20 cellular contexts compared by ENCODE assay signal in genomic region chr1:16220101-16220500, GRCh38. TPM values are rescaled to one million over a fixed set of nuclear protein-coding genes. Genes with fewer than 3 reads are reported as not detected.
DNase-seq lines count a peak whose midpoint lies in the region; ATAC-seq, FAIRE-seq and TF ChIP-seq lines count a peak whose summit lies in the region.
"Had no signal": no experiment of that assay in that cellular context is flagged by ENCODE, and none has a peak within 500 bp of the region (broad histone marks: within the 10 kb centered on the region; RNA-seq: fewer than 3 reads in every experiment).

No MANE protein-coding gene starts in this region.

- CTCF ChIA-PET in activated CD8-positive, alpha-beta memory T cell treated with anti-CD3 and anti-CD28 coated beads, Interleukin-2, amount 10 ng/mL, durations not matched to agents 7 days and 5 days (lab: Charles Lee), result interaction anchor here (1.0 to 1.4 kb wide), 2 partner anchors 18 to 29 kb away, joined by 3 read pairs; partner anchors contain the start of gene CPLANE2
- CTCF ChIA-PET in HEK293 (lab: Yijun Ruan, JAX) (no interaction called here), HepG2 (lab: Yijun Ruan, JAX; ENCODE audit: low intra/inter-chr PET ratio, low total read pairs) (interaction anchor here (1.7 kb wide), 1 partner anchor 24 kb away, joined by 7 read pairs; no protein-coding TSS in a partner anchor)

- WGBS in HepG2 (ENCODE audit: low lambda C conversion rate), result 46% methylated on average over 3 of the region's 3 CpGs

- 0 out of 5 replicates have a peak, but pooled peaks cover 0 to 4% of the 10 kb centered on the region in 2 experiments for H3K27me3 ChIP-seq in HepG2 (ENCODE audit: control insufficient read depth in 1 of 2, insufficient read depth in 2 of 2, low read length in 2 of 2)

- no peak for TF ChIP-seq POLR2A in HepG2 (IDR thresholded peaks at IDR 0.05; ENCODE audit: insufficient read depth in 1 of 2, low read depth in 2 of 2, low read length in 2 of 2)

- peaks cover 24% of the 10 kb centered on the region for H3K4me1 Mint-ChIP-seq in activated CD8-positive, alpha-beta memory T cell treated with anti-CD3 and anti-CD28 coated beads, Interleukin-2, amount 10 ng/mL, durations not matched to agents 7 days and 5 days
- H3K4me1 Mint-ChIP-seq in activated T-helper 17 cell treated with anti-CD3 and anti-CD28 coated beads, Interleukin-2, amount 50 U/mL, for 72 hours, result peaks cover 12% of the 10 kb centered on the region
- peaks cover 17 to 28% of the 10 kb centered on the region in 2 donors for H3K4me1 Mint-ChIP-seq in natural killer cell

- TF ChIP-seq CTCF in HEK293 (tag by site-specific recombination; IDR thresholded peaks at IDR 0.05) (no peak), HepG2 (CRISPR knock-in tag; IDR thresholded peaks at IDR 0.05) (peak; percentile 56), natural killer cell (IDR thresholded peaks at IDR 0.05) (no peak)

- TF ChIP-seq EP300 in HepG2 (IDR thresholded peaks at IDR 0.05; ENCODE audit: low read depth in 2 of 2, low read length in 2 of 2) (no peak), HepG2 (CRISPR knock-in tag; IDR thresholded peaks at IDR 0.05; ENCODE audit: borderline replicate concordance) (no peak)

- H3K9me3 ChIP-seq in HEK293 (ENCODE audit: control insufficient read depth, insufficient read depth, low read depth, low read length) (no peaks in the 10 kb centered on the region), HepG2 (ENCODE audit: low read length) (no peaks in the 10 kb centered on the region)
- H3K9me3 ChIP-seq: A549 had no signal

- no peak for FAIRE-seq in HepG2 (lab: Jason Lieb, UNC)
- FAIRE-seq: A549, G401.6 had no signal

- H3K9ac ChIP-seq in HepG2 (ENCODE audit: insufficient read depth, low read depth, low read length), result peak overlapping the region; percentile 46; the same call in 1 of the 2 replicates

- H3K4me1 ChIP-seq in HEK293 (ENCODE audit: control insufficient read depth, insufficient read depth, low read length) (no peaks in the 10 kb centered on the region), HepG2 (ENCODE audit: insufficient read depth, low read length) (peaks cover 23% of the 10 kb centered on the region)

- no TSS peak for BruUV-seq in HepG2 (replicated peaks; lab: Mats Ljungman, UMichigan)

- H3K4me3 ChIP-seq in HEK293 (ENCODE audit: low read depth, low read length) (no peak overlapping the region), HepG2 (replicated peaks in 1 of 3; ENCODE audit: insufficient read depth in 1 of 3, low read depth in 2 of 3, low read length in 3 of 3) (peak overlapping the region; percentile 42 to 59 (median 58))
- H3K4me3 ChIP-seq: A549, PC-9 had no signal

- no peaks in the 10 kb centered on the region for H4K20me1 ChIP-seq in HepG2 (ENCODE audit: insufficient read depth, low read length)

- H3K4me3 Mint-ChIP-seq in activated CD8-positive, alpha-beta memory T cell treated with anti-CD3 and anti-CD28 coated beads, Interleukin-2, amount 10 ng/mL, durations not matched to agents 7 days and 5 days, result no peak overlapping the region
- H3K4me3 Mint-ChIP-seq in activated T-helper 17 cell treated with anti-CD3 and anti-CD28 coated beads, Interleukin-2, amount 50 U/mL, for 72 hours, result no peak overlapping the region
- H3K4me3 Mint-ChIP-seq in natural killer cell, result no peak overlapping the region

- peak overlapping the region; percentile 51 for H3K27ac Mint-ChIP-seq in activated CD8-positive, alpha-beta memory T cell treated with anti-CD3 and anti-CD28 coated beads, Interleukin-2, amount 10 ng/mL, durations not matched to agents 7 days and 5 days
- peak overlapping the region; percentile 50 for H3K27ac Mint-ChIP-seq in activated T-helper 17 cell treated with anti-CD3 and anti-CD28 coated beads, Interleukin-2, amount 50 U/mL, for 72 hours
- H3K27ac Mint-ChIP-seq in natural killer cell, result peak overlapping the region in 1 of 2 donors; percentile 33
- H3K27ac Mint-ChIP-seq: CD4-positive, alpha-beta T cell had no signal

- no peak overlapping the region for H3K27ac ChIP-seq in HEK293 (ENCODE audit: extremely low read depth, low read depth, low read length)
- H3K27ac ChIP-seq in HepG2 (ENCODE audit: extremely low read length, insufficient read depth, low read length), result no peak overlapping the region
- H3K27ac ChIP-seq: A549, PC-9 had no signal

- peak overlapping the region; percentile 34 for H2AFZ ChIP-seq in HepG2 (ENCODE audit: low read length)
- H2AFZ ChIP-seq: PC-9 had no signal

- H3K9me3 Mint-ChIP-seq in activated CD8-positive, alpha-beta memory T cell treated with anti-CD3 and anti-CD28 coated beads, Interleukin-2, amount 10 ng/mL, durations not matched to agents 7 days and 5 days (ENCODE audit: low read depth), result no peaks in the 10 kb centered on the region
- H3K9me3 Mint-ChIP-seq in activated T-helper 17 cell treated with anti-CD3 and anti-CD28 coated beads, Interleukin-2, amount 50 U/mL, for 72 hours, result no peaks in the 10 kb centered on the region
- no peaks in the 10 kb centered on the region for H3K9me3 Mint-ChIP-seq in natural killer cell
- H3K9me3 Mint-ChIP-seq: CD4-positive, alpha-beta T cell had no signal

- peaks cover 4% of the 10 kb centered on the region for H3K27me3 Mint-ChIP-seq in activated CD8-positive, alpha-beta memory T cell treated with anti-CD3 and anti-CD28 coated beads, Interleukin-2, amount 10 ng/mL, durations not matched to agents 7 days and 5 days
- peaks cover 5% of the 10 kb centered on the region for H3K27me3 Mint-ChIP-seq in activated T-helper 17 cell treated with anti-CD3 and anti-CD28 coated beads, Interleukin-2, amount 50 U/mL, for 72 hours
- peaks cover 0 to 9% of the 10 kb centered on the region in 2 donors for H3K27me3 Mint-ChIP-seq in natural killer cell (ENCODE audit: low read depth in 2 of 2)

- no peaks in the 10 kb centered on the region for H3K79me2 ChIP-seq in HepG2 (ENCODE audit: insufficient read depth, low read length)

- TF ChIP-seq RAD21 in HepG2 (CRISPR knock-in tag; IDR thresholded peaks at IDR 0.05), result no peak

- no peaks in the 10 kb centered on the region for H3K36me3 ChIP-seq in HEK293 (ENCODE audit: control insufficient read depth in 2 of 2, insufficient read depth in 1 of 2, low read length in 2 of 2)
- no peaks in the 10 kb centered on the region for H3K36me3 ChIP-seq in HepG2 (replicated peaks in 1 of 2; ENCODE audit: control insufficient read depth in 1 of 2, insufficient read depth in 2 of 2, low read length in 2 of 2)

- H3K4me2 ChIP-seq in HepG2 (ENCODE audit: low read depth, low read length), result peak overlapping the region; percentile 71
- H3K4me2 ChIP-seq: A549, PC-9 had no signal

- POLR2A ChIA-PET in HEK293 (lab: Yijun Ruan, JAX), result no interaction called here
- POLR2A ChIA-PET in HepG2 (lab: Yijun Ruan, JAX), result interaction anchor here (1.4 kb wide), 1 partner anchor 13 kb away, joined by 7 read pairs; no protein-coding TSS in a partner anchor

- intact Hi-C loops in HepG2 (cut with micrococcal nuclease; ENCODE audit: unreplicated experiment), result loop anchor here (1.0 kb wide), 1 partner anchor 16 kb away; no protein-coding TSS in a partner anchor
- intact Hi-C loops in natural killer cell (cut with micrococcal nuclease), result no loop called here

- in situ Hi-C loops in HepG2 (cut with HindIII; ENCODE audit: extremely low pct_ligation_motif_present, low pct_unique_long_range_greater_than_20kb), result no loop called here

- no peak for ATAC-seq in activated CD8-positive, alpha-beta memory T cell treated with anti-CD3 and anti-CD28 coated beads, Interleukin-2, amount 10 ng/mL, durations not matched to agents 7 days and 5 days
- ATAC-seq in activated T-helper 17 cell treated with anti-CD3 and anti-CD28 coated beads, Interleukin-2, amount 50 U/mL, for 72 hours (replicated peaks), result no peak
- ATAC-seq in HepG2 (0 out of 3 replicates have a peak, but pooled peaks have one; percentile 12), natural killer cell (no peak)
- ATAC-seq: A549, SK-N-SH treated with all-trans-retinoic acid at 6 μM for 48 hours had no signal

- no peaks in the 10 kb centered on the region for H3K36me3 Mint-ChIP-seq in activated CD8-positive, alpha-beta memory T cell treated with anti-CD3 and anti-CD28 coated beads, Interleukin-2, amount 10 ng/mL, durations not matched to agents 7 days and 5 days
- no peaks in the 10 kb centered on the region for H3K36me3 Mint-ChIP-seq in activated T-helper 17 cell treated with anti-CD3 and anti-CD28 coated beads, Interleukin-2, amount 50 U/mL, for 72 hours (ENCODE audit: low read depth)
- H3K36me3 Mint-ChIP-seq in natural killer cell, result no peaks in the 10 kb centered on the region

- no peak for DNase-seq in activated CD8-positive, alpha-beta memory T cell treated with anti-CD3 and anti-CD28 coated beads, Interleukin-2, amount 10 ng/mL, durations not matched to agents 7 days and 5 days
- no peak for DNase-seq in activated CD8-positive, alpha-beta memory T cell treated with anti-CD3 and anti-CD28 coated beads, Interleukin-2, amount 50 U/mL, for 4 hours
- DNase-seq in HepG2 (ENCODE audit: low spot score), result no peak
- no peak for DNase-seq in NOMO-1 (lab: John Stamatoyannopoulos, UW; ENCODE audit: unreplicated experiment in 2 of 2)
- no peak for DNase-seq in NCI-H510A (lab: John Stamatoyannopoulos, UW)
- DNase-seq in natural killer cell, result no peak
- DNase-seq: CD4-positive, alpha-beta T cell; DMS79 treated with DMSO at 0.1 percent for 48 hours; Kasumi-1; MV-4-11; NCI-H1436; NCI-H2029 treated with DMSO at 0.1 percent for 48 hours; NCI-H526; NK-92 treated with Interleukin-12 subunit alpha and Interleukin-12 subunit beta, amount 100 ng/mL, for 24 hours; PC-9 had no signal

RNA-seq across cellular contexts. Expression of gene ARHGEF19, which starts 7.6 kb away (rescaled TPM):
- 1 to 10 TPM; 5.3 to 6.0 TPM for total RNA-seq in activated CD8-positive, alpha-beta memory T cell treated with anti-CD3 and anti-CD28 coated beads, Interleukin-2, amount 10 ng/mL, durations not matched to agents 7 days and 5 days
- total RNA-seq in activated T-helper 17 cell treated with anti-CD3 and anti-CD28 coated beads, Interleukin-2, amount 50 U/mL, for 72 hours, result 10 to 100 TPM in 1 of 2 donors, 1 to 10 TPM in 1; 7.5 to 10.0 TPM
- total RNA-seq in HepG2 (2016; rRNA removed; fragmentation: Illumina TruSeq; extraction: Trizol), result 1.8 and 2.0 TPM in 2 replicates
- total RNA-seq in HepG2 (2016; cell fraction: cytosol; rRNA removed; fragmentation: Illumina TruSeq; extraction: Trizol; ENCODE audit: low read depth), result 0.53 and 1.0 TPM in 2 replicates
- total RNA-seq in HepG2 (2016; cell fraction: insoluble cytoplasmic fraction; rRNA removed; fragmentation: Illumina TruSeq; extraction: Trizol), result 1.4 and 2.3 TPM in 2 replicates
- total RNA-seq in HepG2 (2016; cell fraction: membrane; rRNA removed; fragmentation: Illumina TruSeq; extraction: Trizol), result 1.3 and 1.5 TPM in 2 replicates
- 1.9 and 2.1 TPM in 2 replicates for total RNA-seq in HepG2 (2016; cell fraction: nucleus; rRNA removed; fragmentation: Illumina TruSeq; extraction: Trizol)
- polyA plus RNA-seq in HepG2 (2011; rRNA removed), result 1.7 and 2.2 TPM in 2 replicates
- polyA plus RNA-seq in HepG2 (2011; cell fraction: cytosol; rRNA removed), result 1.7 and 2.2 TPM in 2 replicates
- polyA plus RNA-seq in HepG2 (2011; cell fraction: nucleus; rRNA removed), result 9.9 and 10.1 TPM in 2 replicates
- polyA plus RNA-seq in HepG2 (2012), result 0.88 and 1.6 TPM in 2 replicates
- 0.47 and 1.2 TPM in 2 replicates for polyA plus RNA-seq in HepG2 (2016; cell fraction: cytosol; fragmentation: Illumina TruSeq; extraction: Trizol; ENCODE audit: low read depth)
- polyA plus RNA-seq in HepG2 (2016; cell fraction: insoluble cytoplasmic fraction; fragmentation: Illumina TruSeq; extraction: Trizol; ENCODE audit: low read depth), result 1.7 and 2.2 TPM in 2 replicates
- 0.94 and 1.7 TPM in 2 replicates for polyA plus RNA-seq in HepG2 (2016; cell fraction: membrane; fragmentation: Illumina TruSeq; extraction: Trizol; ENCODE audit: low read depth)
- 4.0 and 5.0 TPM in 2 replicates for polyA plus RNA-seq in HepG2 (2016; cell fraction: nucleus; fragmentation: Illumina TruSeq; extraction: Trizol; ENCODE audit: insufficient read depth, low read depth)
- 1.3 and 7.5 TPM in 2 replicates for polyA minus RNA-seq in HepG2 (2011; rRNA and poly(A)+ RNA removed; ENCODE audit: low replicate concordance)
- polyA minus RNA-seq in HepG2 (2011; cell fraction: cytosol; rRNA and poly(A)+ RNA removed), result 0.69 and 0.79 TPM in 2 replicates
- 1.4 and 2.1 TPM in 2 replicates for polyA minus RNA-seq in HepG2 (2011; cell fraction: nucleus; rRNA and poly(A)+ RNA removed)
- 10 to 100 TPM; 14.6 to 18.9 (median 15.8) TPM for total RNA-seq in natural killer cell

RNA-seq across cellular contexts. Expression of gene CPLANE2, which starts 16.9 kb away (rescaled TPM):
- 1 to 10 TPM; 5.9 to 6.4 TPM for total RNA-seq in activated CD8-positive, alpha-beta memory T cell treated with anti-CD3 and anti-CD28 coated beads, Interleukin-2, amount 10 ng/mL, durations not matched to agents 7 days and 5 days
- total RNA-seq in activated T-helper 17 cell treated with anti-CD3 and anti-CD28 coated beads, Interleukin-2, amount 50 U/mL, for 72 hours, result 1 to 10 TPM; 3.1 to 7.5 TPM
- 0.98 and 1.6 TPM in 2 replicates for total RNA-seq in HepG2 (2016; rRNA removed; fragmentation: Illumina TruSeq; extraction: Trizol)
- total RNA-seq in HepG2 (2016; cell fraction: cytosol; rRNA removed; fragmentation: Illumina TruSeq; extraction: Trizol; ENCODE audit: low read depth), result 0.62 and 0.71 TPM in 2 replicates
- 1.00 and 1.9 TPM in 2 replicates for total RNA-seq in HepG2 (2016; cell fraction: insoluble cytoplasmic fraction; rRNA removed; fragmentation: Illumina TruSeq; extraction: Trizol)
- total RNA-seq in HepG2 (2016; cell fraction: membrane; rRNA removed; fragmentation: Illumina TruSeq; extraction: Trizol), result 1.8 and 1.9 TPM in 2 replicates
- 0.99 and 1.3 TPM in 2 replicates for total RNA-seq in HepG2 (2016; cell fraction: nucleus; rRNA removed; fragmentation: Illumina TruSeq; extraction: Trizol)
- 0.27 and 0.29 TPM in 2 replicates for polyA plus RNA-seq in HepG2 (2011; rRNA removed)
- polyA plus RNA-seq in HepG2 (2011; cell fraction: cytosol; rRNA removed), result 0.12 and 0.42 TPM in 2 replicates
- polyA plus RNA-seq in HepG2 (2011; cell fraction: nucleus; rRNA removed), result 0.43 and 0.48 TPM in 2 replicates
- 0.38 and 0.53 TPM in 2 replicates for polyA plus RNA-seq in HepG2 (2012)
- polyA plus RNA-seq in HepG2 (2016; cell fraction: cytosol; fragmentation: Illumina TruSeq; extraction: Trizol; ENCODE audit: low read depth), result 0.38 and 0.65 TPM in 2 replicates
- 0.47 and 0.85 TPM in 2 replicates for polyA plus RNA-seq in HepG2 (2016; cell fraction: insoluble cytoplasmic fraction; fragmentation: Illumina TruSeq; extraction: Trizol; ENCODE audit: low read depth)
- polyA plus RNA-seq in HepG2 (2016; cell fraction: membrane; fragmentation: Illumina TruSeq; extraction: Trizol; ENCODE audit: low read depth), result 0.76 and 1.2 TPM in 2 replicates
- polyA plus RNA-seq in HepG2 (2016; cell fraction: nucleus; fragmentation: Illumina TruSeq; extraction: Trizol; ENCODE audit: insufficient read depth, low read depth), result 0.41 and 2.0 TPM in 2 replicates
- polyA minus RNA-seq in HepG2 (2011; rRNA and poly(A)+ RNA removed; ENCODE audit: low replicate concordance), result 4.2 and 10.4 TPM in 2 replicates
- 2.1 TPM in 1 of 2 replicates, not detected in the other for polyA minus RNA-seq in HepG2 (2011; cell fraction: cytosol; rRNA and poly(A)+ RNA removed)
- polyA minus RNA-seq in HepG2 (2011; cell fraction: nucleus; rRNA and poly(A)+ RNA removed), result 0.39 and 1.1 TPM in 2 replicates
- 10 to 100 TPM in 1 of 3 donors, 1 to 10 TPM in 2; 7.6 to 10.8 (median 8.3) TPM for total RNA-seq in natural killer cell
